19 cellular contexts compared by ENCODE assay signal in genomic region chr3:70876154-70876553, GRCh38.
DNase-seq lines count a peak whose midpoint lies in the region; ATAC-seq, FAIRE-seq and TF ChIP-seq lines count a peak whose summit lies in the region.
"Had no signal": no experiment of that assay in that cellular context is flagged by ENCODE, and none has a peak within 500 bp of the region (broad histone marks: within the 10 kb centered on the region; RNA-seq: fewer than 3 reads in every experiment).

No MANE protein-coding gene starts in this region.

- CTCF ChIA-PET in HepG2 (lab: Yijun Ruan, JAX; ENCODE audit: low intra/inter-chr PET ratio, low total read pairs) (no interaction called here), K562 (lab: Yijun Ruan, JAX; ENCODE audit: low intra/inter-chr PET ratio) (no interaction called here)

- H3K79me2 ChIP-seq in HepG2 (ENCODE audit: insufficient read depth, low read length) (no peaks in the 10 kb centered on the region), K562 (ENCODE audit: control insufficient read depth, insufficient read depth, low read length) (no peaks in the 10 kb centered on the region)

- TF ChIP-seq CTCF in HepG2 (CRISPR knock-in tag; IDR thresholded peaks at IDR 0.05) (no peak), right lobe of liver (IDR thresholded peaks at IDR 0.05) (no peak), K562 (IDR thresholded peaks at IDR 0.05 in 2 of 3, conservative IDR thresholded peaks at IDR 0.05 in 1 of 3; ENCODE audit: insufficient read depth in 2 of 3, low read depth in 1 of 3, low read length in 3 of 3) (no peak)

- H3K4me2 ChIP-seq in HepG2 (ENCODE audit: low read depth, low read length) = no peak overlapping the region
- no peak overlapping the region for H3K4me2 ChIP-seq in K562 (ENCODE audit: insufficient read depth, low read length)
- H3K4me2 ChIP-seq: BLaER1 treated with 17β-estradiol and CSF1 and Interleukin-3, amounts not matched to agents 10 nM and 100 nM had no signal

- intact Hi-C loops in HepG2 (cut with micrococcal nuclease; ENCODE audit: unreplicated experiment) = no loop called here
- intact Hi-C loops in right lobe of liver (cut with DNase I) = no loop called here
- intact Hi-C loops in K562 (cut with micrococcal nuclease) = no loop called here

- no peak for TF ChIP-seq POLR2A in HepG2 (IDR thresholded peaks at IDR 0.05; ENCODE audit: insufficient read depth in 1 of 2, low read depth in 2 of 2, low read length in 2 of 2)
- no peak for TF ChIP-seq POLR2A in right lobe of liver (IDR thresholded peaks at IDR 0.05)
- TF ChIP-seq POLR2A in K562 (conservative IDR thresholded peaks at IDR 0.05) = no peak

- H3K36me3 ChIP-seq in HepG2 (replicated peaks in 1 of 2; ENCODE audit: control insufficient read depth in 1 of 2, insufficient read depth in 2 of 2, low read length in 2 of 2) (no peaks in the 10 kb centered on the region), right lobe of liver (no peaks in the 10 kb centered on the region), K562 (ENCODE audit: control insufficient read depth, insufficient read depth, low read length) (no peaks in the 10 kb centered on the region)
- H3K36me3 ChIP-seq: BLaER1 treated with 17β-estradiol and CSF1 and Interleukin-3, amounts not matched to agents 10 nM and 100 nM had no signal

- TF ChIP-seq EP300 in HepG2 (IDR thresholded peaks at IDR 0.05; ENCODE audit: low read depth in 2 of 2, low read length in 2 of 2) (no peak), HepG2 (CRISPR knock-in tag; IDR thresholded peaks at IDR 0.05; ENCODE audit: borderline replicate concordance) (no peak), Ishikawa (IDR thresholded peaks at IDR 0.05; ENCODE audit: borderline replicate concordance) (no peak), K562 (IDR thresholded peaks at IDR 0.05; ENCODE audit: low read length) (no peak)

- 5% methylated on average over 3 of the region's 3 CpGs for WGBS in HepG2 (ENCODE audit: low lambda C conversion rate)
- 55% methylated on average over 3 of the region's 3 CpGs for WGBS in right lobe of liver (ENCODE audit: insufficient coverage, low coverage, low lambda C conversion rate, missing lambda C conversion rate)
- 17% methylated on average over 3 of the region's 3 CpGs for WGBS in K562 (ENCODE audit: insufficient coverage, low coverage, missing lambda C conversion rate)

- H3K27ac ChIP-seq in HepG2 (ENCODE audit: extremely low read length, insufficient read depth, low read length) = no peak overlapping the region
- no peak overlapping the region for H3K27ac ChIP-seq in right lobe of liver
- H3K27ac ChIP-seq in K562 (ENCODE audit: extremely low read depth, low read depth, low read length) = no peak overlapping the region
- H3K27ac ChIP-seq: 22Rv1; BLaER1 treated with 17β-estradiol and CSF1 and Interleukin-3, amounts not matched to agents 10 nM and 100 nM; C4-2B had no signal

- TF ChIP-seq RAD21 in HepG2 (CRISPR knock-in tag; IDR thresholded peaks at IDR 0.05) (no peak), Ishikawa (IDR thresholded peaks at IDR 0.05; ENCODE audit: low read depth) (no peak), K562 (CRISPR knock-in tag; conservative IDR thresholded peaks at IDR 0.05 in 1 of 2, IDR thresholded peaks at IDR 0.05 in 1 of 2) (no peak)

- BruUV-seq in HepG2 (replicated peaks; lab: Mats Ljungman, UMichigan) (no TSS peak), K562 (replicated peaks; lab: Mats Ljungman, UMichigan) (no TSS peak)

- H3K9me3 ChIP-seq in HepG2 (ENCODE audit: low read length) = no peaks in the 10 kb centered on the region
- no peaks in the 10 kb centered on the region for H3K9me3 ChIP-seq in right lobe of liver
- H3K9me3 ChIP-seq in K562 (replicated peaks; ENCODE audit: control insufficient read depth, insufficient read depth, low read depth, low read length) = no peaks in the 10 kb centered on the region
- H3K9me3 ChIP-seq: Caco-2 had no signal

- FAIRE-seq in HepG2 (lab: Jason Lieb, UNC) = no peak
- FAIRE-seq in K562 (lab: Jason Lieb, UNC) = no peak
- FAIRE-seq: D721Med, G401.6, GM12891 had no signal

- H2AFZ ChIP-seq in HepG2 (ENCODE audit: low read length) (no peak overlapping the region), K562 (ENCODE audit: low read depth, low read length) (no peak overlapping the region)

- H3K4me1 ChIP-seq in HepG2 (ENCODE audit: insufficient read depth, low read length) = no peaks in the 10 kb centered on the region
- H3K4me1 ChIP-seq in right lobe of liver = no peaks in the 10 kb centered on the region
- no peaks in the 10 kb centered on the region for H3K4me1 ChIP-seq in K562 (replicated peaks in 1 of 2; ENCODE audit: control insufficient read depth in 2 of 2, insufficient read depth in 2 of 2, low read length in 2 of 2)
- H3K4me1 ChIP-seq: BLaER1 treated with 17β-estradiol and CSF1 and Interleukin-3, amounts not matched to agents 10 nM and 100 nM; Caco-2 had no signal

- no peak overlapping the region for H3K9ac ChIP-seq in HepG2 (ENCODE audit: insufficient read depth, low read depth, low read length)
- H3K9ac ChIP-seq in K562 (ENCODE audit: insufficient read depth in 1 of 2, low read depth in 2 of 2, low read length in 2 of 2) = no peak overlapping the region
- H3K9ac ChIP-seq: BLaER1 treated with 17β-estradiol and CSF1 and Interleukin-3, amounts not matched to agents 10 nM and 100 nM had no signal

- H3K9me1 ChIP-seq in K562 (ENCODE audit: control insufficient read depth, insufficient read depth, low read length) = no peaks in the 10 kb centered on the region

- in situ Hi-C loops in HepG2 (cut with HindIII; ENCODE audit: extremely low pct_ligation_motif_present, low pct_unique_long_range_greater_than_20kb) (no loop called here), K562 (cut with MboI) (no loop called here)

- ATAC-seq in HepG2 (no peak), right lobe of liver (no peak), K562 (no peak), GM18511 (IDR thresholded peaks at IDR 0.05; ENCODE audit: unreplicated experiment) (no peak)
- ATAC-seq: CD8-positive, alpha-beta T cell had no signal

- POLR2A ChIA-PET in HepG2 (lab: Yijun Ruan, JAX) (no interaction called here), K562 (lab: Yijun Ruan, JAX) (no interaction called here)

- no peak overlapping the region for H3K4me3 ChIP-seq in HepG2 (replicated peaks in 1 of 3; ENCODE audit: insufficient read depth in 1 of 3, low read depth in 2 of 3, low read length in 3 of 3)
- no peak overlapping the region for H3K4me3 ChIP-seq in right lobe of liver
- H3K4me3 ChIP-seq in K562 = no peak overlapping the region
- H3K4me3 ChIP-seq: BLaER1 treated with 17β-estradiol and CSF1 and Interleukin-3, amounts not matched to agents 10 nM and 100 nM had no signal

- DNase-seq in HepG2 (ENCODE audit: low spot score) (no peak), right lobe of liver (no peak), K562 (ENCODE audit: extremely low read depth in 1 of 4, low spot score in 3 of 4) (no peak), NCI-H510A treated with DMSO at 0.1 percent for 48 hours (lab: John Stamatoyannopoulos, UW) (no peak)
- DNase-seq: AML-193; Caco-2; Calu3; CD4-positive, alpha-beta T cell; CD8-positive, alpha-beta T cell; DMS79 treated with DMSO at 0.1 percent for 48 hours; GF-D8 had no signal

- H4K20me1 ChIP-seq in HepG2 (ENCODE audit: insufficient read depth, low read length) (no peaks in the 10 kb centered on the region), K562 (replicated peaks; ENCODE audit: control insufficient read depth, insufficient read depth, low read length) (no peaks in the 10 kb centered on the region)
- H4K20me1 ChIP-seq: BLaER1 treated with 17β-estradiol and CSF1 and Interleukin-3, amounts not matched to agents 10 nM and 100 nM had no signal

- H3K27me3 ChIP-seq in HepG2 (ENCODE audit: control insufficient read depth in 1 of 2, insufficient read depth in 2 of 2, low read length in 2 of 2) (peaks cover 0 to 3% of the 10 kb centered on the region in 2 experiments; a peak in 1 of 5 replicates), right lobe of liver (no peaks in the 10 kb centered on the region), K562 (ENCODE audit: control insufficient read depth in 2 of 2, insufficient read depth in 2 of 2, low read length in 2 of 2) (peaks cover 0 to 4% of the 10 kb centered on the region in 2 experiments; a peak in 1 of 5 replicates)
- H3K27me3 ChIP-seq: BLaER1 treated with 17β-estradiol and CSF1 and Interleukin-3, amounts not matched to agents 10 nM and 100 nM had no signal

TF ChIP-seq in HepG2, 621 proteins besides CTCF, POLR2A, EP300 and RAD21:
- TF ChIP-seq CEBPB (IDR thresholded peaks at IDR 0.05; ENCODE audit: borderline replicate concordance, low read depth, low read length) (peak; percentile 64), DR1 (CRISPR knock-in tag; IDR thresholded peaks at IDR 0.05) (no peak)

TF ChIP-seq in Ishikawa, 13 proteins besides CTCF, POLR2A, EP300 and RAD21:
- no peak for TF ChIP-seq TCF12 (IDR thresholded peaks at IDR 0.05; ENCODE audit: low read depth)
- 0 out of 2 replicates have a peak, but pooled peaks have one; percentile 10 for TF ChIP-seq CEBPB (IDR thresholded peaks at IDR 0.05)

TF ChIP-seq in K562, 482 proteins besides CTCF, POLR2A, EP300 and RAD21:
- TF ChIP-seq TARDBP (IDR thresholded peaks at IDR 0.05) (no peak), JUND (IDR thresholded peaks at IDR 0.05; ENCODE audit: borderline replicate concordance, low read depth, low read length) (no peak), JUND (tag; IDR thresholded peaks at IDR 0.05; ENCODE audit: borderline replicate concordance, low read depth, low read length) (no peak), CEBPB (tag; IDR thresholded peaks at IDR 0.05) (0 out of 2 replicates have a peak, but pooled peaks have one; percentile 19), ZNF668 (CRISPR knock-in tag; IDR thresholded peaks at IDR 0.05) (no peak), CEBPG (CRISPR knock-in tag; IDR thresholded peaks at IDR 0.05) (no peak), CEBPG (tag; conservative IDR thresholded peaks at IDR 0.05 in 1 of 2, IDR thresholded peaks at IDR 0.05 in 1 of 2) (no peak), RBM25 (IDR thresholded peaks at IDR 0.05; ENCODE audit: low read depth, low read length, severe bottlenecking) (no peak), USF2 (CRISPR knock-in tag; IDR thresholded peaks at IDR 0.05) (no peak)

Comparison
In these comparisons a context has a peak if more than half of its experiments do, and no peak if none do; other contexts are left out.
1. Of the 241 proteins assayed by ChIP-seq in both HepG2 and K562: peak only in HepG2: none; only in K562: none; in both: CEBPB; in neither: 240.